In genomic region chr14:103283916-103284315, GRCh38 we compare ENCODE assay signal across 1 cellular context.
TF ChIP-seq lines count a peak whose summit lies in the region.

No MANE protein-coding gene starts in this region.

TF ChIP-seq in IMR-90, 13 proteins besides CTCF, POLR2A, EP300 and RAD21:
- TF ChIP-seq CEBPB (IDR thresholded peaks at IDR 0.05; ENCODE audit: low read depth, low read length) (no peak), RFX5 (IDR thresholded peaks at IDR 0.05; ENCODE audit: low read depth, low read length) (no peak), FOS (IDR thresholded peaks at IDR 0.05; ENCODE audit: low read depth, low read length) (no peak)
